In the genomic region with DNA sequence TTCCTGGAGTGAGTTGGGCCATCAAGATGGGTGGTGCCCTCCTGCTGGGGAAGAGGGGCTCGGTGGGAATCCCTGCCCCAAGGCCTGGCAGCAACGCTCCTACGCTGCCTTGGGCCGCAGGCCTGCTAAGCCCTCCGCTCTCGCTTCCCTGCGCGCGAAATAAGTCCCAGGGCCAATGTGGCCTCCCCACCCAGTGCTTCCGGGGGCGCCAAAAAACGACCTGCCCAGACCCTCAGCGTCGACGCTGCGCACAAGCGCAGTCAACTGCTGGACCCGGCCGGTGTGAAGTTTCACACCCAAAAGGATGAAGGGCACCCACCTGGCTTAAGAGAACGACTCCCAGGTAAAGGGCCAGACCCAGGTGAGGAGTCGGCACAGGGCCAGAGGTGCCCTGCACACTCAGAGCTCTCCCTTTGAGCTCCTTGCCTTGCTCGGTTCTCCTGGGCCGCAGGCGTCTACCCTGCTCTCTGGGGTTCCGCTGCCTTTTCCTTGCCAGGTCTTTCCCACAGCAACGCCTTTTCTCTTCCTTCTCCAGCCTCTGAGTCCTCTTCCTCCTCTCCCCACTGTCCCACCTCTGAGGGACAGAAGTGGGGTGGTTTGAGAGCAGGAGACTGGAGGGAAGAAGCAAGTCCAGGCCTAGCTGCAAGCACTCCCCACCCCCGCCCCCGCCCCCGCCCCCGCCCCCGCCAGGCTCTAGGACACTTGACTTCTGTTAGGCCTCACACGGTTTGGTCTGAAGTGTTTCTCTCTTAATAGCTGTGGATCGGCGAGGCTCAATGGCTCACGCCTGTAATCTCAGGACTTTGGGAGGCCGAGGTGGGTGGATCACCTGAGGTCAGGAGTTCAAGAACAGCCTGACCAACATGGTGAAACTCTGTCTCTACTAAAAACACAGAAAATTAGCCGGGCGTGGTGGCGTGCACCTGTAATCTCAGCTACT, we compare ENCODE assay signal across 16 cellular contexts. TPM values are rescaled to one million over a fixed set of nuclear protein-coding genes. Genes with fewer than 3 reads are reported as not detected.
A peak's percentile ranks its signal among the peaks of the same experiment; 100 is the strongest.
DNase-seq lines count a peak whose midpoint lies in the region; ATAC-seq and TF ChIP-seq lines count a peak whose summit lies in the region.
"Had no signal": no experiment of that assay in that cellular context is flagged by ENCODE, and none has a peak within 500 bp of the region (broad histone marks: within the 10 kb centered on the region; RNA-seq: fewer than 3 reads in every experiment).

A gene with protein sequence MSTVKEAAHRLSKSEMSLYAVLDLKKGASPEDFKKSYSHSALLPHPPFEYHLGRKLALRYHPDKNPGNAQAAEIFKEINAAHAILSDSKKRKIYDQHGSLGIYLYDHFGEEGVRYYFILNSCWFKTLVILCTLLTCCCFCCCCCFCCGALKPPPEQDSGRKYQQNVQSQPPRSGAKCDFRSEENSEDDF (plus strand): TSS at position 223 of the 940 bp plus-strand sequence. CDS start 1,296 bp downstream, outside the sequence.

- ATAC-seq in left cardiac atrium (no peak), natural killer cell (no peak)
- no peak for ATAC-seq in natural killer cell treated with Interleukin-12 subunit alpha and Interleukin-12 subunit beta and Interleukin-15 and Interleukin-18, amount 100 ng/mL, for 72 hours
- ATAC-seq in activated naive CD4-positive, alpha-beta T cell treated with anti-CD3 and anti-CD28 coated beads, Interleukin-2, amount 50 U/mL, for 72 hours, result no peak

- no peaks in the 10 kb centered on the region for H3K9me3 ChIP-seq in cardiac muscle cell (ENCODE audit: low read depth)
- H3K9me3 ChIP-seq in A673 (ENCODE audit: low read depth, low read length, poor library complexity, severe bottlenecking), result no peaks in the 10 kb centered on the region
- H3K9me3 ChIP-seq: BLaER1 treated with 17β-estradiol and CSF1 and Interleukin-3, amounts not matched to agents 10 nM and 100 nM had no signal

- no peaks in the 10 kb centered on the region for H3K27me3 ChIP-seq in cardiac muscle cell
- no peaks in the 10 kb centered on the region for H3K27me3 ChIP-seq in A673 (replicated peaks; ENCODE audit: insufficient read depth, low read depth, low read length, poor library complexity)

- intact Hi-C loops in left cardiac atrium (cut with DNase I), result no loop called here
- intact Hi-C loops in natural killer cell (cut with micrococcal nuclease), result no loop called here
- intact Hi-C loops in posterior vena cava (cut with DNase I), result loop anchor here in 1 of 2 donors (5.0 kb wide), 1 partner anchor 173 kb away; no protein-coding TSS in a partner anchor
- intact Hi-C loops in A673 (cut with micrococcal nuclease; ENCODE audit: unreplicated experiment), result no loop called here

- peak within 1 kb of the TSS; percentile 96 for H3K27ac ChIP-seq in cardiac muscle cell
- H3K27ac ChIP-seq in A673 (ENCODE audit: low read depth, low read length, poor library complexity, severe bottlenecking), result no peak within 1 kb of the TSS
- H3K27ac ChIP-seq: BLaER1 treated with 17β-estradiol and CSF1 and Interleukin-3, amounts not matched to agents 10 nM and 100 nM had no signal

- BruUV-seq in A673 (replicated peaks; lab: Mats Ljungman, UMichigan), result no TSS peak

- H3K4me1 ChIP-seq in cardiac muscle cell (ENCODE audit: low read depth) (peaks cover 60% of the 10 kb centered on the region), A673 (ENCODE audit: insufficient read depth, low read length, poor library complexity, severe bottlenecking) (peaks cover 3% of the 10 kb centered on the region)

- no peak within 1 kb of the TSS for H3K4me3 Mint-ChIP-seq in natural killer cell treated with Interleukin-12 subunit alpha and Interleukin-12 subunit beta and Interleukin-15 and Interleukin-18, amount 100 ng/mL, for 72 hours
- no peak within 1 kb of the TSS for H3K4me3 Mint-ChIP-seq in natural killer cell
- H3K4me3 Mint-ChIP-seq: CD4-positive, CD25-positive, alpha-beta regulatory T cell; HFFc6 had no signal

- H3K9me3 Mint-ChIP-seq in natural killer cell treated with Interleukin-12 subunit alpha and Interleukin-12 subunit beta and Interleukin-15 and Interleukin-18, amount 100 ng/mL, for 72 hours, result no peaks in the 10 kb centered on the region
- H3K9me3 Mint-ChIP-seq in natural killer cell, result no peaks in the 10 kb centered on the region
- no peaks in the 10 kb centered on the region for H3K9me3 Mint-ChIP-seq in activated naive CD4-positive, alpha-beta T cell treated with anti-CD3 and anti-CD28 coated beads, Interleukin-2, amount 50 U/mL, for 72 hours
- H3K9me3 Mint-ChIP-seq: CD4-positive, CD25-positive, alpha-beta regulatory T cell; HFFc6 had no signal

- peaks cover 16 to 36% of the 10 kb centered on the region in 2 donors for H3K27me3 Mint-ChIP-seq in natural killer cell treated with Interleukin-12 subunit alpha and Interleukin-12 subunit beta and Interleukin-15 and Interleukin-18, amount 100 ng/mL, for 72 hours
- peaks cover 15 to 17% of the 10 kb centered on the region in 2 donors for H3K27me3 Mint-ChIP-seq in natural killer cell (ENCODE audit: low read depth in 2 of 2)

- DNase-seq in cardiac muscle cell (ENCODE audit: low read depth in 1 of 2, low spot score in 1 of 2) (peak in 1 of 2 donors; percentile 69), left cardiac atrium (no peak), natural killer cell (no peak), posterior vena cava (ENCODE audit: low spot score) (peak; percentile 63), A673 (ENCODE audit: low spot score) (no peak)
- peak; percentile 34 for DNase-seq in natural killer cell treated with Interleukin-12 subunit alpha and Interleukin-12 subunit beta and Interleukin-15 and Interleukin-18, amount 100 ng/mL, for 72 hours (ENCODE audit: low spot score)
- DNase-seq in activated naive CD4-positive, alpha-beta T cell treated with anti-CD3 and anti-CD28 coated beads, Interleukin-2, amount 50 U/mL, for 72 hours (ENCODE audit: low spot score in 2 of 2), result no peak
- DNase-seq: 8988T; ACHN; CD4-positive, CD25-positive, alpha-beta regulatory T cell; DMS53; GF-D8; GOT3; HCEC 1CT; HFFc6 had no signal

- no peak within 1 kb of the TSS for H3K27ac Mint-ChIP-seq in natural killer cell treated with Interleukin-12 subunit alpha and Interleukin-12 subunit beta and Interleukin-15 and Interleukin-18, amount 100 ng/mL, for 72 hours
- H3K27ac Mint-ChIP-seq in natural killer cell, result no peak within 1 kb of the TSS
- H3K27ac Mint-ChIP-seq in activated naive CD4-positive, alpha-beta T cell treated with anti-CD3 and anti-CD28 coated beads, Interleukin-2, amount 50 U/mL, for 72 hours, result no peak within 1 kb of the TSS
- H3K27ac Mint-ChIP-seq: CD4-positive, CD25-positive, alpha-beta regulatory T cell; HFFc6 had no signal

- no peaks in the 10 kb centered on the region for H3K36me3 Mint-ChIP-seq in natural killer cell treated with Interleukin-12 subunit alpha and Interleukin-12 subunit beta and Interleukin-15 and Interleukin-18, amount 100 ng/mL, for 72 hours
- H3K36me3 Mint-ChIP-seq in natural killer cell, result no peaks in the 10 kb centered on the region
- no peaks in the 10 kb centered on the region for H3K36me3 Mint-ChIP-seq in activated naive CD4-positive, alpha-beta T cell treated with anti-CD3 and anti-CD28 coated beads, Interleukin-2, amount 50 U/mL, for 72 hours
- H3K36me3 Mint-ChIP-seq: CD4-positive, CD25-positive, alpha-beta regulatory T cell had no signal

- CTCF ChIA-PET in A673 (lab: Charles Lee), result no interaction called here

- peaks cover 3 to 5% of the 10 kb centered on the region in 2 donors for H3K4me1 Mint-ChIP-seq in natural killer cell treated with Interleukin-12 subunit alpha and Interleukin-12 subunit beta and Interleukin-15 and Interleukin-18, amount 100 ng/mL, for 72 hours (ENCODE audit: low read depth in 2 of 2)
- H3K4me1 Mint-ChIP-seq in natural killer cell, result peaks cover 0 to 8% of the 10 kb centered on the region in 2 donors

- POLR2A ChIA-PET in A673 (lab: Charles Lee; ENCODE audit: low non-redundant PET), result interaction anchor here (0.7 kb wide), 1 partner anchor 1023 kb away, joined by 5 read pairs; no protein-coding TSS in a partner anchor

- no peaks in the 10 kb centered on the region for H3K36me3 ChIP-seq in cardiac muscle cell
- no peaks in the 10 kb centered on the region for H3K36me3 ChIP-seq in A673 (ENCODE audit: insufficient read depth, low read length, poor library complexity, severe bottlenecking)
- H3K36me3 ChIP-seq: BLaER1 treated with 17β-estradiol and CSF1 and Interleukin-3, amounts not matched to agents 10 nM and 100 nM had no signal

- TF ChIP-seq CTCF in cardiac muscle cell (IDR thresholded peaks at IDR 0.05; ENCODE audit: low read depth, low read length) (no peak), natural killer cell (IDR thresholded peaks at IDR 0.05) (no peak), A673 (conservative IDR thresholded peaks at IDR 0.05; ENCODE audit: low read depth, low read length) (no peak)

- H3K4me3 ChIP-seq in cardiac muscle cell (no peak within 1 kb of the TSS), A673 (ENCODE audit: low read depth, low read length, poor library complexity, severe bottlenecking) (no peak within 1 kb of the TSS)
- H3K4me3 ChIP-seq: BLaER1 treated with 17β-estradiol and CSF1 and Interleukin-3, amounts not matched to agents 10 nM and 100 nM had no signal

RNA-seq across cellular contexts. Expression of the gene that starts here (rescaled TPM):
- total RNA-seq in cardiac muscle cell (3.6 and 14.1 TPM in 2 replicates), left cardiac atrium (under 1 TPM; 0.41 to 0.71 TPM), natural killer cell (not detected), posterior vena cava (1 to 10 TPM in 1 of 2 donors, under 1 TPM in 1; 0.19 to 1.0 TPM), A673 (2021) (2.4 and 2.7 TPM in 2 replicates)
- 4.4 and 7.5 TPM in 2 replicates for polyA plus RNA-seq in cardiac muscle cell
- total RNA-seq in natural killer cell treated with Interleukin-12 subunit alpha and Interleukin-12 subunit beta and Interleukin-15 and Interleukin-18, amount 100 ng/mL, for 72 hours, result not detected
- total RNA-seq in activated naive CD4-positive, alpha-beta T cell treated with anti-CD3 and anti-CD28 coated beads, Interleukin-2, amount 50 U/mL, for 72 hours, result not detected
- total RNA-seq: CD4-positive, CD25-positive, alpha-beta regulatory T cell; HFFc6 had no signal
- polyA plus RNA-seq: CD4-positive, CD25-positive, alpha-beta regulatory T cell had no signal

Comparison
In these comparisons a context has a peak if more than half of its experiments do, and no peak if none do; other contexts are left out.
1. Peak in DNase-seq in natural killer cell treated with Interleukin-12 subunit alpha and Interleukin-12 subunit beta and Interleukin-15 and Interleukin-18, amount 100 ng/mL, for 72 hours; RNA of the gene not detected or under 1 TPM.